In the genomic region with DNA sequence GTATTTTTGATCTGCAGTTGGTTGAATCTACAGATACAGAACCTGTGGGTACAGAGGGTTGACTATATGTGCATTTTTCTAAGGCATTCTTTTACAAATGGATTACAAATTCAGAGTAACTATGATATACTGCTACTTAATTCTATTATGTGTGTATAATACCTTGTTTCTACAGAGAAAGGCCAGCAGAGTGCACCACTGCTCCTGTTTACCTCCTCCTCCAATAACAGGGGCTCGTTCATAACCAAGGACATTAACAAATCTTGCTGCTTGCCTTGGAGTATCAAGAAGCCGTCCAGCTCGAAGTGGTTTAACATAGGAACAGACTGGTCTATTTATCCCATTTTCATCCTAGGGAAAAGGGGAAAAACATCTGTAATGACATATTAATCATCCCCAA, we compare ENCODE assay signal across 12 cellular contexts. TPM values are rescaled to one million over a fixed set of nuclear protein-coding genes. Genes with fewer than 3 reads are reported as not detected.
A peak's percentile ranks its signal among the peaks of the same experiment; 100 is the strongest.
DNase-seq lines count a peak whose midpoint lies in the region; ATAC-seq and TF ChIP-seq lines count a peak whose summit lies in the region.
"Had no signal": no experiment of that assay in that cellular context is flagged by ENCODE, and none has a peak within 500 bp of the region (broad histone marks: within the 10 kb centered on the region; RNA-seq: fewer than 3 reads in every experiment).

No MANE protein-coding gene starts in this region.

- no peaks in the 10 kb centered on the region for H4K20me1 ChIP-seq in DND-41 (ENCODE audit: insufficient read depth, low read length)

- H3K27me3 ChIP-seq in DND-41 (ENCODE audit: insufficient read depth, low read length, poor library complexity) (no peaks in the 10 kb centered on the region), heart right ventricle (no peaks in the 10 kb centered on the region)

- H3K27ac ChIP-seq in DND-41 (ENCODE audit: low read length) (no peak overlapping the region), heart right ventricle (no peak overlapping the region)

- DNase-seq in DND-41 (no peak), HT-29 (ENCODE audit: low spot score) (peak; percentile 59), fibroblast of the conjunctiva (ENCODE audit: low read depth) (peak; percentile 16), dedifferentiated amniotic fluid mesenchymal stem cell (ENCODE audit: extremely low spot score) (no peak), sciatic nerve (ENCODE audit: low spot score) (no peak), heart right ventricle (no peak)
- DNase-seq: activated B cell treated with CpG ODN at 0.5 μM for 24 hours; NCI-H446 treated with DMSO at 0.1 percent for 48 hours; stimulated activated CD4-positive, alpha-beta T cell treated with anti-CD3 and anti-CD28 coated beads, Interleukin-15, amount 100 ng/mL, for 24 hours; substantia nigra had no signal

- H3K4me3 ChIP-seq in DND-41 (ENCODE audit: low read depth in 1 of 2, low read length in 2 of 2) (no peak overlapping the region), heart right ventricle (no peak overlapping the region)

- ATAC-seq in DND-41 (ENCODE audit: insufficient read depth, low read depth) (peak; percentile 73), SK-N-SH treated with all-trans-retinoic acid at 6 μM for 48 hours (peak; percentile 88), sciatic nerve (no peak), GM19452 (IDR thresholded peaks at IDR 0.05; ENCODE audit: unreplicated experiment) (no peak), heart right ventricle (no peak)

- H3K79me2 ChIP-seq in DND-41 (ENCODE audit: insufficient read depth, low read length) = no peaks in the 10 kb centered on the region

- H2AFZ ChIP-seq in DND-41 (ENCODE audit: low read depth, low read length) = no peak overlapping the region

- H3K36me3 ChIP-seq in DND-41 (ENCODE audit: insufficient read depth, low read length) (peaks cover 49% of the 10 kb centered on the region), heart right ventricle (peaks cover 0 to 75% (median 0%) of the 10 kb centered on the region in 9 donors)

- intact Hi-C loops in sciatic nerve (cut with DNase I) = no loop called here
- intact Hi-C loops in heart right ventricle (cut with DNase I) = no loop called here

- no peak overlapping the region for H3K9ac ChIP-seq in DND-41 (ENCODE audit: low read depth, low read length)

- WGBS in heart right ventricle, 2 donors = 68 to 79% methylated on average over 3 of the region's 3 CpGs

- H3K9me3 ChIP-seq in DND-41 (ENCODE audit: insufficient read depth, low read length, severe bottlenecking) (no peaks in the 10 kb centered on the region), heart right ventricle (no peaks in the 10 kb centered on the region)

- H3K4me1 ChIP-seq in DND-41 (ENCODE audit: insufficient read depth, low read length) (no peaks in the 10 kb centered on the region), heart right ventricle (no peaks in the 10 kb centered on the region)

- peak; percentile 35 for TF ChIP-seq CTCF in DND-41 (IDR thresholded peaks at IDR 0.05; ENCODE audit: borderline replicate concordance, extremely low read depth, low read length, poor library complexity, severe bottlenecking)
- peak in 1 of 9 donors; percentile 6 for TF ChIP-seq CTCF in heart right ventricle (IDR thresholded peaks at IDR 0.05)

- H3K4me2 ChIP-seq in DND-41 (ENCODE audit: insufficient read depth, low read length) = no peak overlapping the region

TF ChIP-seq in SK-N-SH treated with all-trans-retinoic acid at 6 μM for 48 hours, 23 proteins besides CTCF, POLR2A, EP300 and RAD21 (continues in another document):
- TF ChIP-seq, protein P1, sequence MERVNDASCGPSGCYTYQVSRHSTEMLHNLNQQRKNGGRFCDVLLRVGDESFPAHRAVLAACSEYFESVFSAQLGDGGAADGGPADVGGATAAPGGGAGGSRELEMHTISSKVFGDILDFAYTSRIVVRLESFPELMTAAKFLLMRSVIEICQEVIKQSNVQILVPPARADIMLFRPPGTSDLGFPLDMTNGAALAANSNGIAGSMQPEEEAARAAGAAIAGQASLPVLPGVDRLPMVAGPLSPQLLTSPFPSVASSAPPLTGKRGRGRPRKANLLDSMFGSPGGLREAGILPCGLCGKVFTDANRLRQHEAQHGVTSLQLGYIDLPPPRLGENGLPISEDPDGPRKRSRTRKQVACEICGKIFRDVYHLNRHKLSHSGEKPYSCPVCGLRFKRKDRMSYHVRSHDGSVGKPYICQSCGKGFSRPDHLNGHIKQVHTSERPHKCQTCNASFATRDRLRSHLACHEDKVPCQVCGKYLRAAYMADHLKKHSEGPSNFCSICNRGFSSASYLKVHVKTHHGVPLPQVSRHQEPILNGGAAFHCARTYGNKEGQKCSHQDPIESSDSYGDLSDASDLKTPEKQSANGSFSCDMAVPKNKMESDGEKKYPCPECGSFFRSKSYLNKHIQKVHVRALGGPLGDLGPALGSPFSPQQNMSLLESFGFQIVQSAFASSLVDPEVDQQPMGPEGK (CRISPR knock-in tag; IDR thresholded peaks at IDR 0.05; ENCODE audit: borderline replicate concordance) = no peak
- TF ChIP-seq RARB (CRISPR knock-in tag; IDR thresholded peaks at IDR 0.05) (no peak), BACH2 (CRISPR knock-in tag; IDR thresholded peaks at IDR 0.05; ENCODE audit: borderline replicate concordance) (no peak), ZNF70 (CRISPR knock-in tag; IDR thresholded peaks at IDR 0.05) (no peak), ISL1 (CRISPR knock-in tag; IDR thresholded peaks at IDR 0.05) (no peak), GLIS3 (CRISPR knock-in tag; IDR thresholded peaks at IDR 0.05) (no peak), TCF4 (CRISPR knock-in tag; IDR thresholded peaks at IDR 0.05; ENCODE audit: borderline replicate concordance) (no peak), ZNF8 (CRISPR knock-in tag; IDR thresholded peaks at IDR 0.05) (no peak), ZC3H10 (CRISPR knock-in tag; IDR thresholded peaks at IDR 0.05) (no peak), TOX (CRISPR knock-in tag; IDR thresholded peaks at IDR 0.05; ENCODE audit: borderline replicate concordance) (no peak), PPARA (CRISPR knock-in tag; IDR thresholded peaks at IDR 0.05; ENCODE audit: borderline replicate concordance) (no peak), ZNF565 (CRISPR knock-in tag; conservative IDR thresholded peaks at IDR 0.05; ENCODE audit: low read depth) (no peak)
- TF ChIP-seq, protein P2, sequence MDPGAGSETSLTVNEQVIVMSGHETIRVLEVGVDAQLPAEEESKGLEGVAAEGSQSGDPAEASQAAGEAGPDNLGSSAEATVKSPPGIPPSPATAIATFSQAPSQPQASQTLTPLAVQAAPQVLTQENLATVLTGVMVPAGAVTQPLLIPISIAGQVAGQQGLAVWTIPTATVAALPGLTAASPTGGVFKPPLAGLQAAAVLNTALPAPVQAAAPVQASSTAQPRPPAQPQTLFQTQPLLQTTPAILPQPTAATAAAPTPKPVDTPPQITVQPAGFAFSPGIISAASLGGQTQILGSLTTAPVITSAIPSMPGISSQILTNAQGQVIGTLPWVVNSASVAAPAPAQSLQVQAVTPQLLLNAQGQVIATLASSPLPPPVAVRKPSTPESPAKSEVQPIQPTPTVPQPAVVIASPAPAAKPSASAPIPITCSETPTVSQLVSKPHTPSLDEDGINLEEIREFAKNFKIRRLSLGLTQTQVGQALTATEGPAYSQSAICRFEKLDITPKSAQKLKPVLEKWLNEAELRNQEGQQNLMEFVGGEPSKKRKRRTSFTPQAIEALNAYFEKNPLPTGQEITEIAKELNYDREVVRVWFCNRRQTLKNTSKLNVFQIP (CRISPR knock-in tag; IDR thresholded peaks at IDR 0.05; ENCODE audit: borderline replicate concordance, low read depth) = no peak
- TF ChIP-seq, protein P3, sequence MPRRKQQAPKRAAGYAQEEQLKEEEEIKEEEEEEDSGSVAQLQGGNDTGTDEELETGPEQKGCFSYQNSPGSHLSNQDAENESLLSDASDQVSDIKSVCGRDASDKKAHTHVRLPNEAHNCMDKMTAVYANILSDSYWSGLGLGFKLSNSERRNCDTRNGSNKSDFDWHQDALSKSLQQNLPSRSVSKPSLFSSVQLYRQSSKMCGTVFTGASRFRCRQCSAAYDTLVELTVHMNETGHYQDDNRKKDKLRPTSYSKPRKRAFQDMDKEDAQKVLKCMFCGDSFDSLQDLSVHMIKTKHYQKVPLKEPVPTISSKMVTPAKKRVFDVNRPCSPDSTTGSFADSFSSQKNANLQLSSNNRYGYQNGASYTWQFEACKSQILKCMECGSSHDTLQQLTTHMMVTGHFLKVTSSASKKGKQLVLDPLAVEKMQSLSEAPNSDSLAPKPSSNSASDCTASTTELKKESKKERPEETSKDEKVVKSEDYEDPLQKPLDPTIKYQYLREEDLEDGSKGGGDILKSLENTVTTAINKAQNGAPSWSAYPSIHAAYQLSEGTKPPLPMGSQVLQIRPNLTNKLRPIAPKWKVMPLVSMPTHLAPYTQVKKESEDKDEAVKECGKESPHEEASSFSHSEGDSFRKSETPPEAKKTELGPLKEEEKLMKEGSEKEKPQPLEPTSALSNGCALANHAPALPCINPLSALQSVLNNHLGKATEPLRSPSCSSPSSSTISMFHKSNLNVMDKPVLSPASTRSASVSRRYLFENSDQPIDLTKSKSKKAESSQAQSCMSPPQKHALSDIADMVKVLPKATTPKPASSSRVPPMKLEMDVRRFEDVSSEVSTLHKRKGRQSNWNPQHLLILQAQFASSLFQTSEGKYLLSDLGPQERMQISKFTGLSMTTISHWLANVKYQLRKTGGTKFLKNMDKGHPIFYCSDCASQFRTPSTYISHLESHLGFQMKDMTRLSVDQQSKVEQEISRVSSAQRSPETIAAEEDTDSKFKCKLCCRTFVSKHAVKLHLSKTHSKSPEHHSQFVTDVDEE (CRISPR knock-in tag; IDR thresholded peaks at IDR 0.05) = no peak

RNA-seq across cellular contexts. Expression of a gene that starts 16.4 kb away (rescaled TPM):
- total RNA-seq in HT-29 (2014; rRNA removed; shearing (Covaris generic)) = 31.3 and 40.4 TPM in 2 replicates
- total RNA-seq in sciatic nerve = 5.4 TPM
- 1 to 10 TPM; 2.7 to 5.9 (median 4.0) TPM for total RNA-seq in heart right ventricle
- 1 to 10 TPM; 1.9 to 2.5 TPM for polyA plus RNA-seq in heart right ventricle

RNA-seq across cellular contexts. Expression of a gene that starts 16.7 kb away (rescaled TPM):
- 55.7 and 84.8 TPM in 2 replicates for total RNA-seq in HT-29 (2014; rRNA removed; shearing (Covaris generic))
- total RNA-seq in sciatic nerve (67.7 TPM), heart right ventricle (10 to 100 TPM; 36.2 to 51.8 (median 46.0) TPM)
- 10 to 100 TPM; 62.0 to 64.7 TPM for polyA plus RNA-seq in heart right ventricle

RNA-seq across cellular contexts. Expression of a gene that starts 28.2 kb away (rescaled TPM):
- total RNA-seq in HT-29 (2014; rRNA removed; shearing (Covaris generic)) = 2.5 and 3.2 TPM in 2 replicates
- total RNA-seq in sciatic nerve = 94.3 TPM
- total RNA-seq in heart right ventricle = 10 to 100 TPM; 35.5 to 65.3 (median 48.9) TPM
- 10 to 100 TPM in 1 of 2 donors, 1 to 10 TPM in 1; 8.4 to 10.8 TPM for polyA plus RNA-seq in heart right ventricle

Comparison
In these comparisons a context has a peak if more than half of its experiments do, and no peak if none do; other contexts are left out.
1. ATAC-seq: peak in DND-41 (single experiment) and SK-N-SH treated with all-trans-retinoic acid at 6 μM for 48 hours (single experiment); none in sciatic nerve (single experiment), GM19452 (single experiment) and heart right ventricle (0 of 8).
2. DNase-seq: peak in HT-29 (single experiment) and fibroblast of the conjunctiva (single experiment); none in DND-41 (single experiment), dedifferentiated amniotic fluid mesenchymal stem cell (single experiment), sciatic nerve (single experiment) and heart right ventricle (0 of 2).